9 cellular contexts compared by ENCODE assay signal in genomic region chr16:53056528-53056881, GRCh38. TPM values are rescaled to one million over a fixed set of nuclear protein-coding genes. Genes with fewer than 3 reads are reported as not detected.
A peak's percentile ranks its signal among the peaks of the same experiment; 100 is the strongest.
DNase-seq lines count a peak whose midpoint lies in the region; ATAC-seq and TF ChIP-seq lines count a peak whose summit lies in the region.
"Had no signal": no experiment of that assay in that cellular context is flagged by ENCODE, and none has a peak within 500 bp of the region (broad histone marks: within the 10 kb centered on the region; RNA-seq: fewer than 3 reads in every experiment).

No MANE protein-coding gene starts in this region.

- H3K4me1 Mint-ChIP-seq in CD8-positive, alpha-beta memory T cell, result peaks cover 38 to 50% (median 44%) of the 10 kb centered on the region in 3 donors
- H3K4me1 Mint-ChIP-seq in natural killer cell treated with Interleukin-12 subunit alpha and Interleukin-12 subunit beta and Interleukin-15 and Interleukin-18, amount 100 ng/mL, for 72 hours (ENCODE audit: low read depth in 2 of 2), result peaks cover 33 to 45% of the 10 kb centered on the region in 2 donors

- peak overlapping the region; percentile 53 for H3K9ac ChIP-seq in NT2/D1 (ENCODE audit: insufficient read length, low read depth)

- no peaks in the 10 kb centered on the region for H3K36me3 ChIP-seq in CD8-positive, alpha-beta memory T cell (ENCODE audit: insufficient read depth, low read length)
- H3K36me3 ChIP-seq in NT2/D1 (ENCODE audit: insufficient read depth, insufficient read length, low read length), result peaks cover 28% of the 10 kb centered on the region

- H3K27ac ChIP-seq in CD8-positive, alpha-beta memory T cell (ENCODE audit: low read depth, low read length), result peak overlapping the region; percentile 76
- peak overlapping the region in 31 of 59 donors; percentile 5 to 94 (median 86) for H3K27ac ChIP-seq in dorsolateral prefrontal cortex

- peak overlapping the region in 5 of 7 donors; percentile 55 to 96 (median 95) for H3K4me3 Mint-ChIP-seq in CD8-positive, alpha-beta memory T cell
- peak overlapping the region; percentile 99 for H3K4me3 Mint-ChIP-seq in natural killer cell treated with Interleukin-12 subunit alpha and Interleukin-12 subunit beta and Interleukin-15 and Interleukin-18, amount 100 ng/mL, for 72 hours

- no peak for DNase-seq in CD8-positive, alpha-beta memory T cell
- DNase-seq in NT2/D1 (ENCODE audit: low read depth, low spot score) (no peak), dorsolateral prefrontal cortex (no peak), COLO668 (lab: John Stamatoyannopoulos, UW; ENCODE audit: unreplicated experiment) (no peak), dedifferentiated amniotic fluid mesenchymal stem cell (ENCODE audit: extremely low spot score) (no peak), amniotic stem cell (lab: John Stamatoyannopoulos, UW) (no peak), AG08395 (ENCODE audit: low spot score) (no peak)
- no peak for DNase-seq in natural killer cell treated with Interleukin-12 subunit alpha and Interleukin-12 subunit beta and Interleukin-15 and Interleukin-18, amount 100 ng/mL, for 72 hours (ENCODE audit: low spot score)
- DNase-seq: NCI-H1092 treated with DMSO at 0.1 percent for 48 hours had no signal

- no peaks in the 10 kb centered on the region for H3K27me3 Mint-ChIP-seq in CD8-positive, alpha-beta memory T cell
- peaks cover 0 to 3% of the 10 kb centered on the region in 2 donors for H3K27me3 Mint-ChIP-seq in natural killer cell treated with Interleukin-12 subunit alpha and Interleukin-12 subunit beta and Interleukin-15 and Interleukin-18, amount 100 ng/mL, for 72 hours

- TF ChIP-seq CTCF in dorsolateral prefrontal cortex (IDR thresholded peaks at IDR 0.05 in 54 of 56, conservative IDR thresholded peaks at IDR 0.05 in 2 of 56; ENCODE audit: low read depth in 1 of 56, partially characterized antibody in 56 of 56), result no peak

- peak overlapping the region in 6 of 8 donors; percentile 22 to 69 (median 43) for H3K27ac Mint-ChIP-seq in CD8-positive, alpha-beta memory T cell
- H3K27ac Mint-ChIP-seq in natural killer cell treated with Interleukin-12 subunit alpha and Interleukin-12 subunit beta and Interleukin-15 and Interleukin-18, amount 100 ng/mL, for 72 hours, result no peak overlapping the region

- CTCF ChIA-PET in CD8-positive, alpha-beta memory T cell (lab: Charles Lee), result interaction anchor here (1.1 to 7.0 kb wide), 9 partner anchors 11 to 227 kb away, joined by 3 to 113 read pairs (median 11); no protein-coding TSS in a partner anchor

- ATAC-seq in natural killer cell treated with Interleukin-12 subunit alpha and Interleukin-12 subunit beta and Interleukin-15 and Interleukin-18, amount 100 ng/mL, for 72 hours, result no peak

- no peaks in the 10 kb centered on the region for H3K9me3 Mint-ChIP-seq in CD8-positive, alpha-beta memory T cell
- H3K9me3 Mint-ChIP-seq in natural killer cell treated with Interleukin-12 subunit alpha and Interleukin-12 subunit beta and Interleukin-15 and Interleukin-18, amount 100 ng/mL, for 72 hours, result no peaks in the 10 kb centered on the region

- H3K4me1 ChIP-seq in CD8-positive, alpha-beta memory T cell (ENCODE audit: insufficient read depth, low read length), result peaks cover 23% of the 10 kb centered on the region
- peaks cover 10% of the 10 kb centered on the region for H3K4me1 ChIP-seq in NT2/D1 (ENCODE audit: insufficient read depth, insufficient read length)

- intact Hi-C loops in dorsolateral prefrontal cortex (cut with DNase I), result loop anchor here (5.0 to 10.0 kb wide), 5 partner anchors 36 to 458 kb away; partner anchors contain the start of gene AKTIP (in 1 of the 2)

- no peaks in the 10 kb centered on the region for H3K9me3 ChIP-seq in CD8-positive, alpha-beta memory T cell (ENCODE audit: low read length)
- no peaks in the 10 kb centered on the region for H3K9me3 ChIP-seq in NT2/D1 (ENCODE audit: insufficient read depth, low read length)

- POLR2A ChIA-PET in CD8-positive, alpha-beta memory T cell (lab: Charles Lee), result interaction anchor here (0.5 to 0.6 kb wide), 2 partner anchors 128 to 362 kb away, joined by 3 read pairs; no protein-coding TSS in a partner anchor

- H3K27me3 ChIP-seq in CD8-positive, alpha-beta memory T cell (ENCODE audit: insufficient read depth, low read length, poor library complexity, severe bottlenecking), result no peaks in the 10 kb centered on the region
- H3K27me3 ChIP-seq in NT2/D1 (ENCODE audit: insufficient read depth, insufficient read length) (peaks cover 5% of the 10 kb centered on the region), dorsolateral prefrontal cortex (no peaks in the 10 kb centered on the region)

- no peak overlapping the region for H3K4me3 ChIP-seq in CD8-positive, alpha-beta memory T cell (ENCODE audit: low read length)
- H3K4me3 ChIP-seq in NT2/D1 (ENCODE audit: insufficient read length, low read depth) (peak overlapping the region; percentile 73), dorsolateral prefrontal cortex (peak overlapping the region in 40 of 59 donors; percentile 67 to 94 (median 82))

- H3K36me3 Mint-ChIP-seq in CD8-positive, alpha-beta memory T cell, result peaks cover 0 to 2% (median 0%) of the 10 kb centered on the region in 3 donors
- H3K36me3 Mint-ChIP-seq in natural killer cell treated with Interleukin-12 subunit alpha and Interleukin-12 subunit beta and Interleukin-15 and Interleukin-18, amount 100 ng/mL, for 72 hours, result no peaks in the 10 kb centered on the region

RNA-seq across cellular contexts. Expression of gene CHD9, which starts 1.7 kb away (rescaled TPM):
- total RNA-seq in CD8-positive, alpha-beta memory T cell, result 10 to 100 TPM; 17.4 to 21.8 TPM
- 57.4 TPM for polyA plus RNA-seq in CD8-positive, alpha-beta memory T cell
- 100 to 1,000 TPM; 104 to 179 (median 138) TPM for total RNA-seq in dorsolateral prefrontal cortex
- total RNA-seq in natural killer cell treated with Interleukin-12 subunit alpha and Interleukin-12 subunit beta and Interleukin-15 and Interleukin-18, amount 100 ng/mL, for 72 hours, result 10 to 100 TPM; 29.2 to 38.1 TPM

RNA-seq across cellular contexts. Expression of gene CHD9NB, which starts 3.8 kb away (rescaled TPM):
- 1 to 10 TPM in 1 of 2 experiments, under 1 TPM in 1; 0.79 to 1.0 TPM for total RNA-seq in CD8-positive, alpha-beta memory T cell
- polyA plus RNA-seq in CD8-positive, alpha-beta memory T cell, result not detected
- 1 to 10 TPM in 6 of 120 experiments, under 1 TPM in 41, not detected in 73; 0.26 to 2.4 (median 0.57) TPM for total RNA-seq in dorsolateral prefrontal cortex
- under 1 TPM in 1 of 2 donors, not detected in 1; 0.17 TPM for total RNA-seq in natural killer cell treated with Interleukin-12 subunit alpha and Interleukin-12 subunit beta and Interleukin-15 and Interleukin-18, amount 100 ng/mL, for 72 hours

Comparison
In these comparisons a context has a peak if more than half of its experiments do, and no peak if none do; other contexts are left out.
1. H3K27ac Mint-ChIP-seq: peak in CD8-positive, alpha-beta memory T cell (6 of 8); none in natural killer cell treated with Interleukin-12 subunit alpha and Interleukin-12 subunit beta and Interleukin-15 and Interleukin-18, amount 100 ng/mL, for 72 hours (0 of 2).